ENCODE assay signal across 12 cellular contexts in genomic region chr4:182560358-182560757, GRCh38.
A peak's percentile ranks its signal among the peaks of the same experiment; 100 is the strongest.
DNase-seq lines count a peak whose midpoint lies in the region; ATAC-seq and TF ChIP-seq lines count a peak whose summit lies in the region.
"Had no signal": no experiment of that assay in that cellular context is flagged by ENCODE, and none has a peak within 500 bp of the region (broad histone marks: within the 10 kb centered on the region; RNA-seq: fewer than 3 reads in every experiment).

No MANE protein-coding gene starts in this region.

- H3K36me3 Mint-ChIP-seq in neural crest cell (ENCODE audit: low read depth) = peaks cover 2% of the 10 kb centered on the region
- H3K36me3 Mint-ChIP-seq: IgD-negative memory B cell had no signal

- no peaks in the 10 kb centered on the region for H3K9me3 Mint-ChIP-seq in neural crest cell
- H3K9me3 Mint-ChIP-seq: activated naive CD4-positive, alpha-beta T cell treated with anti-CD3 and anti-CD28 coated beads for 36 hours; IgD-negative memory B cell had no signal

- H3K4me1 Mint-ChIP-seq in neural crest cell = peaks cover 69% of the 10 kb centered on the region
- H3K4me1 Mint-ChIP-seq: IgD-negative memory B cell had no signal

- H3K4me3 ChIP-seq in choroid plexus epithelial cell (ENCODE audit: low read depth, low read length) = peak overlapping the region; percentile 17

- H3K4me3 Mint-ChIP-seq in neural crest cell = peak overlapping the region; percentile 42
- H3K4me3 Mint-ChIP-seq: activated naive CD4-positive, alpha-beta T cell treated with anti-CD3 and anti-CD28 coated beads for 36 hours; IgD-negative memory B cell had no signal

- peak; percentile 45 for DNase-seq in Daoy (ENCODE audit: low read depth)
- DNase-seq in NCI-H1930 (lab: John Stamatoyannopoulos, UW) = peak; percentile 76 to 84
- DNase-seq in choroid plexus epithelial cell (ENCODE audit: low read depth) = peak; percentile 64
- DNase-seq in neural crest cell (ENCODE audit: low read depth, low spot score) = peak; percentile 20
- DNase-seq in HT-29 (ENCODE audit: low spot score) = no peak
- DNase-seq: activated naive CD4-positive, alpha-beta T cell treated with anti-CD3 and anti-CD28 coated beads for 36 hours; stimulated activated CD8-positive, alpha-beta memory T cell treated with anti-CD3 and anti-CD28 coated beads, Interleukin-4, amount 100 ng/mL, for 48 hours had no signal

- TF ChIP-seq CTCF in choroid plexus epithelial cell (conservative IDR thresholded peaks at IDR 0.05; ENCODE audit: low read depth, low read length) (peak; percentile 52), neural crest cell (conservative IDR thresholded peaks at IDR 0.05) (no peak)

- H3K27ac Mint-ChIP-seq in neural crest cell (ENCODE audit: unreplicated experiment) = peak overlapping the region; percentile 92
- H3K27ac Mint-ChIP-seq: activated naive CD4-positive, alpha-beta T cell treated with anti-CD3 and anti-CD28 coated beads for 36 hours; IgD-negative memory B cell had no signal

- H3K27me3 Mint-ChIP-seq in neural crest cell (ENCODE audit: low read depth) = no peaks in the 10 kb centered on the region

- no peak for ATAC-seq in HG03520 (IDR thresholded peaks at IDR 0.05; ENCODE audit: unreplicated experiment)
- ATAC-seq in GM19463 (IDR thresholded peaks at IDR 0.05; ENCODE audit: unreplicated experiment) = no peak
- no peak for ATAC-seq in GM19455 (IDR thresholded peaks at IDR 0.05; ENCODE audit: unreplicated experiment)
- ATAC-seq: activated CD4-positive, CD25-positive, alpha-beta regulatory T cell treated with anti-CD3 and anti-CD28 coated beads, Interleukin-2, amount 50 U/mL, for 24 hours had no signal
